Comparison of ENCODE assay signal across 7 cellular contexts in the genomic region with DNA sequence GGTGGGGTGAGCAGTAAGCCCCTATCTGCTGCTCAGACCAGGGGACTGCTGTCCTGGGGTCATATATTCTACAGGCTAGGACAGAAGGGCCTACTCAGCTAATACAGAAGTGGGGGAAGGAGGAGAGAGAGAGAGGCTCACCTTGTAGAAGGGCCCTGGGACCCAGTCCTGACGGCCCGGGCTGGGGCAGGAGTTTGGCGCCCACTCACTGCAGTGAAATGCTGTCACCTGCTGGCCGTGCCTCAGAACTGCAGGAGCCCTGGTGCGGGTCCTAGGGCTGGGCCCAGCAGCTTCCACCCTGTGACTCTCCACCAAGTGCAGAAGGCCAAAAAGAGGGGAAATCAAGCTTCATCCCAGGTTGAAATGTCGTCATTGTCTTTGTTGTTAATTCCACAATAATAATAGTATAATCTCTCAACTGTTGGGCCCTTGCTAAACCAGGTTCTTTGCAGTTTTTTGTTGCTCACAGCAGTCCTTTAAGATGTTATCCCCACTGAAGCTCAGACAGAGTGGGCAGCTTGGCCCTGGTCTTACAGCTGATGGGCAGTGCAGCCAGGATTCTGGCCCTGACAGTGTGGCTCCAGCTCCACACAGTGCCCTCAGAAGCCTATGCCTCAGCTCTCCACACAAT. TPM values are rescaled to one million over a fixed set of nuclear protein-coding genes. Genes with fewer than 3 reads are reported as not detected.
DNase-seq lines count a peak whose midpoint lies in the region; TF ChIP-seq lines count a peak whose summit lies in the region.

No MANE protein-coding gene starts in this region.

- intact Hi-C loops in tibial artery (cut with DNase I; ENCODE audit: low total_unique reads): loop anchor here (5.0 kb wide), 1 partner anchor 441 kb away; no protein-coding TSS in a partner anchor

- H3K4me3 ChIP-seq in tibial artery: no peak overlapping the region

- no peaks in the 10 kb centered on the region for H3K9me3 ChIP-seq in tibial artery

- H3K27me3 Mint-ChIP-seq in osteocyte (ENCODE audit: unreplicated experiment): peaks cover 58% of the 10 kb centered on the region

- H3K4me1 Mint-ChIP-seq in osteocyte (ENCODE audit: unreplicated experiment): no peaks in the 10 kb centered on the region

- no peak overlapping the region for H3K27ac ChIP-seq in tibial artery

- DNase-seq in HUDEP-2 (lab: John Stamatoyannopoulos, UW; ENCODE audit: unreplicated experiment in 76 of 76) (peak in 61 of 76 experiments; percentile 4 to 77 (median 49)), RPMI8226 (peak; percentile 59), foreskin melanocyte (peak; percentile 12), osteocyte (ENCODE audit: extremely low spot score, unreplicated experiment) (no peak), tibial artery (peak in 1 of 2 donors; percentile 66)
- DNase-seq in activated effector memory CD4-positive, alpha-beta T cell treated with anti-CD3 and anti-CD28 coated beads, Interleukin-2, amount 50 U/mL, for 16 hours: peak; percentile 83

- no peak overlapping the region for H3K4me3 Mint-ChIP-seq in osteocyte (ENCODE audit: unreplicated experiment)

- no peak overlapping the region for H3K27ac Mint-ChIP-seq in osteocyte (ENCODE audit: unreplicated experiment)

- H3K36me3 ChIP-seq in tibial artery: peaks cover 0 to 13% (median 0%) of the 10 kb centered on the region in 3 donors

- no peaks in the 10 kb centered on the region for H3K9me3 Mint-ChIP-seq in osteocyte (ENCODE audit: unreplicated experiment)

- H3K4me1 ChIP-seq in tibial artery: no peaks in the 10 kb centered on the region

- H3K27me3 ChIP-seq in tibial artery: peaks cover 0 to 22% of the 10 kb centered on the region in 2 donors

- peak; percentile 100 for TF ChIP-seq CTCF in GM12873 (IDR thresholded peaks at IDR 0.05; ENCODE audit: insufficient read depth, low read depth, low read length, missing control alignments)
- peak; percentile 99 for TF ChIP-seq CTCF in osteocyte (IDR thresholded peaks at IDR 0.05)
- TF ChIP-seq CTCF in tibial artery (IDR thresholded peaks at IDR 0.05): peak; percentile 97 to 99

- H3K36me3 Mint-ChIP-seq in osteocyte (ENCODE audit: unreplicated experiment): no peaks in the 10 kb centered on the region

RNA-seq across cellular contexts. Expression of a gene that starts 29.6 kb away (rescaled TPM):
- not detected in 2 replicates for total RNA-seq in osteocyte
